In the genomic region with DNA sequence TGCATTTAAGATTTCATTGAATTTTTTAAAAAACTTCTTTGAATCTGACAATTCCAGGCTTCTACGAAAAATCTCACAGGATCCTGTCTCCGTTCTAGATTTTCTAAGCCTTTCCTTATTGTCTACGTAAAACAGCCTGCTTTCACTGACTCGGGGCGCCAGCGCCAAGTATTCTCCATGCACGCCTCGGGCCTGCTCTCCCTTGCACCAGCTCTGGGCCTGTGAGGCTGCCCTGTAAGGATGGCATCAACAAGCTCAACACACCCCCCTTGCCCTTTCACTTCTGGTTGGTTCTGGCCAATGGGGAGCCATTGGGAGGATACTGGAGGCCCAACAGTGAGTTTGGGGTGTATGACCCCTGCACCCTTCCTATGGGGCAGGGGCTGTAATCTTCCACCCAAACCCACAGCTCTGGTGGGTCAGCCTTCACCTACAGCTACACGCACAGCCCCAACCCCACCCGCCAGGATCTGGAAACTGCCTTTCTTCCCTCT, we compare ENCODE assay signal across 25 cellular contexts.
"Had no signal": no experiment of that assay in that cellular context is flagged by ENCODE, and none has a peak within 500 bp of the region (broad histone marks: within the 10 kb centered on the region; RNA-seq: fewer than 3 reads in every experiment).

No MANE protein-coding gene starts in this region.

- DNase-seq: activated CD4-positive, alpha-beta memory T cell treated with anti-CD3 and anti-CD28 coated beads for 36 hours; activated CD4-positive, alpha-beta T cell treated with anti-CD3 and anti-CD28 coated beads for 48 hours; activated CD4-positive, CD25-positive, alpha-beta regulatory T cell; activated naive CD4-positive, alpha-beta T cell treated with Interleukin-2 at 50 U/mL for 16 hours; activated naive CD8-positive, alpha-beta T cell treated with anti-CD3 and anti-CD28 coated beads for 36 hours; activated T-cell treated with anti-CD3 and anti-CD28 coated beads, Interleukin-2, amount 50 U/mL, for 4 hours; effector memory CD4-positive, alpha-beta T cell; glutamatergic neuron; immature natural killer cell; kidney glomerular epithelial cell; left ventricle myocardium superior; stimulated activated CD4-positive, alpha-beta T cell treated with anti-CD3 and anti-CD28 coated beads, Interleukin-15, amount 100 ng/mL, for 24 hours; T-helper 17 cell; testis; trophoblast cell had no signal

- H3K27ac ChIP-seq: breast epithelium, hepatocyte, testis had no signal

- H3K9me3 ChIP-seq: breast epithelium, testis had no signal

- H3K4me1 Mint-ChIP-seq: immature natural killer cell had no signal

- H3K4me1 ChIP-seq: breast epithelium, testis had no signal

- H3K9me3 Mint-ChIP-seq: activated CD4-positive, alpha-beta memory T cell treated with anti-CD3 and anti-CD28 coated beads for 36 hours; activated naive CD8-positive, alpha-beta T cell treated with anti-CD3 and anti-CD28 coated beads for 36 hours; activated T-cell treated with anti-CD3 and anti-CD28 coated beads, Interleukin-2, amount 50 U/mL, for 4 hours; immature natural killer cell had no signal

- H3K4me3 Mint-ChIP-seq: activated CD4-positive, alpha-beta memory T cell treated with anti-CD3 and anti-CD28 coated beads for 36 hours; activated naive CD8-positive, alpha-beta T cell treated with anti-CD3 and anti-CD28 coated beads for 36 hours; activated T-cell treated with anti-CD3 and anti-CD28 coated beads, Interleukin-2, amount 50 U/mL, for 4 hours; dendritic cell treated with granulocyte-macrophage colony-stimulating factor and Interleukin-4, amounts not matched to agents 40 ng/mL and 50 ng/mL, for 4 days; immature natural killer cell; nephron; stimulated activated memory B cell treated with anti-CD40 and anti-IgM and Interleukin-4, amounts not matched to agents 10 μg/mL and 1 μg/mL and 100 μg/mL, for 72 hours; T-helper 17 cell had no signal

- H3K27me3 ChIP-seq: breast epithelium, hepatocyte, testis had no signal

- H3K27ac Mint-ChIP-seq: activated CD4-positive, alpha-beta memory T cell treated with anti-CD3 and anti-CD28 coated beads for 36 hours; activated naive CD8-positive, alpha-beta T cell treated with anti-CD3 and anti-CD28 coated beads for 36 hours; activated T-helper 2 cell treated with anti-CD3 and anti-CD28 coated beads, Interferon-gamma antibody, Interleukin-2, Interleukin-4, amounts not matched to agents 10 μg/mL and 5 μg/mL and 100 μg/mL, durations not matched to agents 14 hours and 24 hours and 36 hours; dendritic cell treated with granulocyte-macrophage colony-stimulating factor and Interleukin-4, amounts not matched to agents 40 ng/mL and 50 ng/mL, for 4 days; immature natural killer cell; nephron; stimulated activated memory B cell treated with anti-CD40 and anti-IgM and Interleukin-4, amounts not matched to agents 10 μg/mL and 1 μg/mL and 100 μg/mL, for 72 hours had no signal

- H3K4me3 ChIP-seq: breast epithelium, hepatocyte, smooth muscle cell, testis had no signal

- ATAC-seq: activated T-cell treated with anti-CD3 and anti-CD28 coated beads, Interleukin-2, amount 50 U/mL, for 4 hours; esophagus mucosa; left ventricle myocardium superior; sciatic nerve; stimulated activated memory B cell treated with anti-CD40 and anti-IgM and Interleukin-4, amounts not matched to agents 10 μg/mL and 1 μg/mL and 100 μg/mL, for 72 hours; T-helper 17 cell had no signal

- H3K36me3 ChIP-seq: breast epithelium had no signal

- H3K27me3 Mint-ChIP-seq: activated CD4-positive, alpha-beta memory T cell treated with anti-CD3 and anti-CD28 coated beads for 36 hours; activated naive CD8-positive, alpha-beta T cell treated with anti-CD3 and anti-CD28 coated beads for 36 hours; dendritic cell treated with granulocyte-macrophage colony-stimulating factor and Interleukin-4, amounts not matched to agents 40 ng/mL and 50 ng/mL, for 4 days; stimulated activated memory B cell treated with anti-CD40 and anti-IgM and Interleukin-4, amounts not matched to agents 10 μg/mL and 1 μg/mL and 100 μg/mL, for 72 hours; T-helper 17 cell had no signal

- FAIRE-seq: frontal cortex had no signal
